ENCODE assay signal across 17 cellular contexts in genomic region chr2:120551540-120551939, GRCh38.
DNase-seq lines count a peak whose midpoint lies in the region; ATAC-seq and TF ChIP-seq lines count a peak whose summit lies in the region.
"Had no signal": no experiment of that assay in that cellular context is flagged by ENCODE, and none has a peak within 500 bp of the region (broad histone marks: within the 10 kb centered on the region; RNA-seq: fewer than 3 reads in every experiment).

No MANE protein-coding gene starts in this region.

- no peak for DNase-seq in heart right ventricle
- DNase-seq in left cardiac atrium: no peak
- peak; percentile 32 for DNase-seq in IMR-90
- DNase-seq in body of pancreas: no peak
- DNase-seq in upper lobe of right lung: no peak
- DNase-seq in stimulated activated naive CD8-positive, alpha-beta T cell treated with anti-CD3 and anti-CD28 coated beads, Interleukin-15, Interleukin-2, amounts not matched to agents 100 U/mL and 50 U/mL, for 24 hours: no peak
- DNase-seq in colonic mucosa: no peak
- DNase-seq: activated CD4-positive, alpha-beta memory T cell treated with anti-CD3 and anti-CD28 coated beads, Interleukin-2, amount 10 ng/mL, durations not matched to agents 7 days and 5 days; activated effector memory CD4-positive, alpha-beta T cell treated with anti-CD3 and anti-CD28 coated beads, Interleukin-2, amount 50 U/mL, for 16 hours; Calu3; effector memory CD4-positive, alpha-beta T cell; HCEC 1CT; left ventricle myocardium superior; NCI-H2171 had no signal

- H3K79me1 ChIP-seq in IMR-90 (ENCODE audit: low read depth in 1 of 2, low read length in 2 of 2): no peaks in the 10 kb centered on the region

- TF ChIP-seq CTCF in heart right ventricle (IDR thresholded peaks at IDR 0.05): no peak
- TF ChIP-seq CTCF in IMR-90 (conservative IDR thresholded peaks at IDR 0.05; ENCODE audit: low read depth, low read length): no peak
- no peak for TF ChIP-seq CTCF in body of pancreas (IDR thresholded peaks at IDR 0.05)
- no peak for TF ChIP-seq CTCF in upper lobe of right lung (IDR thresholded peaks at IDR 0.05)
- no peak for TF ChIP-seq CTCF in colonic mucosa (IDR thresholded peaks at IDR 0.05)

- peak overlapping the region in 1 of 2 experiments; percentile 29; a peak in 2 of 4 replicates for H4K8ac ChIP-seq in IMR-90 (ENCODE audit: low read depth in 2 of 2, low read length in 2 of 2)

- POLR2A ChIA-PET in IMR-90 (lab: Charles Lee; ENCODE audit: unreplicated experiment): no interaction called here

- intact Hi-C loops in heart right ventricle (cut with DNase I): loop anchor here in 8 of 10 donors (5.0 to 10.0 kb wide), 9 partner anchors 34 to 209 kb away; partner anchors contain the start of gene INHBB (in 3 of the 8)
- intact Hi-C loops in left cardiac atrium (cut with DNase I): loop anchor here in 1 of 2 donors (10.0 kb wide), 2 partner anchors 107 to 123 kb away; no protein-coding TSS in a partner anchor
- intact Hi-C loops in IMR-90 (cut with micrococcal nuclease): no loop called here
- intact Hi-C loops in body of pancreas (cut with DNase I): no loop called here
- intact Hi-C loops in upper lobe of right lung (cut with DNase I): loop anchor here (5.0 kb wide), 1 partner anchor 209 kb away; no protein-coding TSS in a partner anchor
- intact Hi-C loops in colonic mucosa (cut with DNase I): loop anchor here (10.0 kb wide), 1 partner anchor 207 kb away; the partner anchor contains the start of gene INHBB

- peaks cover 10 to 54% (median 44%) of the 10 kb centered on the region in 9 donors for H3K4me1 ChIP-seq in heart right ventricle
- peaks cover 18% of the 10 kb centered on the region for H3K4me1 ChIP-seq in IMR-90 (ENCODE audit: control insufficient read depth, insufficient read depth, low read length)
- H3K4me1 ChIP-seq in body of pancreas: peaks cover 30% of the 10 kb centered on the region
- peaks cover 22% of the 10 kb centered on the region for H3K4me1 ChIP-seq in upper lobe of right lung
- H3K4me1 ChIP-seq in colonic mucosa: peaks cover 8% of the 10 kb centered on the region

- peak overlapping the region; percentile 68 for H3K14ac ChIP-seq in IMR-90 (replicated peaks; ENCODE audit: low read depth, low read length)

- no peaks in the 10 kb centered on the region for H4K20me1 ChIP-seq in IMR-90 (ENCODE audit: insufficient read depth, low read length)

- H3K9ac ChIP-seq in IMR-90 (ENCODE audit: low read depth, low read length) (no peak overlapping the region), colonic mucosa (ENCODE audit: low read depth in 2 of 2, low read length in 2 of 2) (no peak overlapping the region)
- H3K9ac ChIP-seq: KMS-11 had no signal

- peak overlapping the region; percentile 65; the same call in 1 of the 3 replicates for H2BK15ac ChIP-seq in IMR-90 (ENCODE audit: low read depth, low read length)

- no peaks in the 10 kb centered on the region for H3K27me3 ChIP-seq in heart right ventricle
- peaks cover 6% of the 10 kb centered on the region; the same call in 1 of the 2 replicates for H3K27me3 ChIP-seq in IMR-90 (ENCODE audit: control insufficient read depth, insufficient read depth, low read length)
- H3K27me3 ChIP-seq in body of pancreas: no peaks in the 10 kb centered on the region
- H3K27me3 ChIP-seq in upper lobe of right lung: no peaks in the 10 kb centered on the region
- no peaks in the 10 kb centered on the region for H3K27me3 ChIP-seq in colonic mucosa
- H3K27me3 ChIP-seq: upper lobe of left lung had no signal

- no peak overlapping the region for H2AK9ac ChIP-seq in IMR-90 (replicated peaks; ENCODE audit: low read depth, low read length, poor library complexity)

- peak overlapping the region; percentile 81; the same call in 1 of the 2 replicates for H4K91ac ChIP-seq in IMR-90 (ENCODE audit: insufficient read depth, low read depth, low read length)

- peak overlapping the region; percentile 68 for H3K18ac ChIP-seq in IMR-90 (ENCODE audit: low read depth, low read length)

- H2BK120ac ChIP-seq in IMR-90 (ENCODE audit: low read depth, low read length): peak overlapping the region; percentile 51; the same call in 1 of the 2 replicates

- peak overlapping the region; percentile 21; the same call in 1 of the 2 replicates for H3K23ac ChIP-seq in IMR-90 (ENCODE audit: low read depth, low read length)

- H3K56ac ChIP-seq in IMR-90 (ENCODE audit: extremely low read depth, insufficient read depth, low read length): no peak overlapping the region

- H3K9me1 ChIP-seq in IMR-90 (ENCODE audit: insufficient read depth, low read length): peaks cover 6% of the 10 kb centered on the region

- no peak overlapping the region for H2AFZ ChIP-seq in IMR-90 (replicated peaks; ENCODE audit: low read length, poor library complexity)

- peak overlapping the region; percentile 74 for H4K5ac ChIP-seq in IMR-90 (ENCODE audit: low read depth, low read length)

- ATAC-seq in heart right ventricle (no peak), left cardiac atrium (no peak), IMR-90 (ENCODE audit: low read depth) (peak; percentile 45), body of pancreas (no peak), upper lobe of right lung (peak; percentile 9), esophagus mucosa (no peak)
- no peak for ATAC-seq in stimulated activated naive CD8-positive, alpha-beta T cell treated with anti-CD3 and anti-CD28 coated beads, Interleukin-15, Interleukin-2, amounts not matched to agents 100 U/mL and 50 U/mL, for 24 hours
- ATAC-seq: left ventricle myocardium superior had no signal

- peak overlapping the region; percentile 59 for H3K4ac ChIP-seq in IMR-90 (ENCODE audit: low read depth, low read length)

- H3K27ac ChIP-seq in heart right ventricle (peak overlapping the region in 8 of 10 donors; percentile 39 to 84 (median 59)), IMR-90 (ENCODE audit: insufficient read depth, low read length) (peak overlapping the region; percentile 6; the same call in 1 of the 2 replicates), body of pancreas (peak overlapping the region in 3 of 4 donors; percentile 72 to 80 (median 76)), upper lobe of right lung (no peak overlapping the region), colonic mucosa (no peak overlapping the region)
- H3K27ac ChIP-seq: KMS-11, upper lobe of left lung had no signal

- peak overlapping the region; percentile 27; the same call in 1 of the 2 replicates for H3K4me2 ChIP-seq in IMR-90 (ENCODE audit: low read depth, low read length)
- H3K4me2 ChIP-seq: KMS-11 had no signal

- no peak for TF ChIP-seq RAD21 in IMR-90 (IDR thresholded peaks at IDR 0.05; ENCODE audit: low read length)

- H3K9me3 ChIP-seq in heart right ventricle: no peaks in the 10 kb centered on the region
- H3K9me3 ChIP-seq in IMR-90 (ENCODE audit: control insufficient read depth, insufficient read depth, low read length): no peaks in the 10 kb centered on the region
- no peaks in the 10 kb centered on the region for H3K9me3 ChIP-seq in body of pancreas
- no peaks in the 10 kb centered on the region for H3K9me3 ChIP-seq in upper lobe of right lung
- no peaks in the 10 kb centered on the region for H3K9me3 ChIP-seq in colonic mucosa
- H3K9me3 ChIP-seq: upper lobe of left lung had no signal

- H2AK5ac ChIP-seq in IMR-90 (ENCODE audit: low read depth, low read length): peak overlapping the region; percentile 52; the same call in 1 of the 2 replicates

- peak overlapping the region; percentile 51 for H2BK20ac ChIP-seq in IMR-90 (ENCODE audit: low read depth, low read length)

- TF ChIP-seq POLR2A in IMR-90 (IDR thresholded peaks at IDR 0.05; ENCODE audit: low read depth, low read length) (no peak), body of pancreas (IDR thresholded peaks at IDR 0.05) (no peak)

- no peaks in the 10 kb centered on the region for H3K36me3 ChIP-seq in heart right ventricle
- no peaks in the 10 kb centered on the region for H3K36me3 ChIP-seq in IMR-90 (ENCODE audit: control insufficient read depth, insufficient read depth, low read length)
- no peaks in the 10 kb centered on the region for H3K36me3 ChIP-seq in body of pancreas (replicated peaks in 1 of 2; ENCODE audit: insufficient read depth in 1 of 2, low read depth in 2 of 2)
- H3K36me3 ChIP-seq in upper lobe of right lung: no peaks in the 10 kb centered on the region
- H3K36me3 ChIP-seq in colonic mucosa: no peaks in the 10 kb centered on the region
- H3K36me3 ChIP-seq: upper lobe of left lung had no signal

- CTCF ChIA-PET in IMR-90 (lab: Yijun Ruan, JAX): no interaction called here

- whole genome bisulfite sequencing in heart right ventricle, 2 donors: 49 to 66% methylated on average over 3 of the region's 3 CpGs
- no CpG with 5 or more reads among the region's 3 CpGs for WGBS in IMR-90 (ENCODE audit: extremely low coverage in 2 of 2, insufficient read length in 1 of 2), 2 experiments
- 41 to 64% methylated on average over 3 of the region's 3 CpGs for WGBS in body of pancreas, 2 donors

- dilution Hi-C loops in IMR-90 (cut with HindIII; ENCODE audit: low sequenced_read_pairs, unreplicated experiment): no loop called here

- no TSS peak for BruUV-seq in IMR-90 (replicated peaks; lab: Mats Ljungman, UMichigan)

- peak overlapping the region; percentile 9 for H2BK5ac ChIP-seq in IMR-90 (ENCODE audit: low read depth, low read length, poor library complexity, severe bottlenecking)

- in situ Hi-C loops in IMR-90 (cut with MboI; ENCODE audit: low sequenced_read_pairs): no loop called here

- H3K4me3 ChIP-seq in heart right ventricle (no peak overlapping the region), IMR-90 (ENCODE audit: insufficient read depth, low read depth, low read length) (no peak overlapping the region), body of pancreas (no peak overlapping the region), upper lobe of right lung (no peak overlapping the region), colonic mucosa (no peak overlapping the region)
- H3K4me3 ChIP-seq: upper lobe of left lung had no signal

TF ChIP-seq in IMR-90, 13 proteins besides CTCF, POLR2A, EP300 and RAD21 (continues in another document):
- TF ChIP-seq CEBPB (IDR thresholded peaks at IDR 0.05; ENCODE audit: low read depth, low read length) (no peak), MAZ (IDR thresholded peaks at IDR 0.05; ENCODE audit: borderline replicate concordance, low read depth, low read length) (no peak), MXI1 (IDR thresholded peaks at IDR 0.05; ENCODE audit: borderline replicate concordance, low read depth, low read length) (no peak), SMC3 (IDR thresholded peaks at IDR 0.05; ENCODE audit: low read depth, low read length) (no peak), USF2 (IDR thresholded peaks at IDR 0.05; ENCODE audit: low read depth, low read length) (no peak), FOS (IDR thresholded peaks at IDR 0.05; ENCODE audit: low read depth, low read length) (no peak), CHD1 (IDR thresholded peaks at IDR 0.05; ENCODE audit: low read depth, low read length) (no peak), NFE2L2 (IDR thresholded peaks at IDR 0.05; ENCODE audit: low read depth, low read length) (no peak)

Comparison
In these comparisons a context has a peak if more than half of its experiments do, and no peak if none do; other contexts are left out.
1. ATAC-seq: peak in IMR-90 (single experiment) and upper lobe of right lung (single experiment); none in heart right ventricle (0 of 8), left cardiac atrium (0 of 2), body of pancreas (single experiment), stimulated activated naive CD8-positive, alpha-beta T cell treated with anti-CD3 and anti-CD28 coated beads, Interleukin-15, Interleukin-2, amounts not matched to agents 100 U/mL and 50 U/mL, for 24 hours (single experiment) and esophagus mucosa (single experiment).
2. H3K27ac ChIP-seq: peak in heart right ventricle (8 of 10), IMR-90 (single experiment) and body of pancreas (3 of 4); none in upper lobe of right lung (single experiment) and colonic mucosa (single experiment).
3. intact Hi-C loops: an anchor here in heart right ventricle (5.0 to 10.0 kb wide), upper lobe of right lung (5.0 kb wide) and colonic mucosa (10.0 kb wide); none called in IMR-90 and body of pancreas.